8 cellular contexts compared by ENCODE assay signal in the genomic region with DNA sequence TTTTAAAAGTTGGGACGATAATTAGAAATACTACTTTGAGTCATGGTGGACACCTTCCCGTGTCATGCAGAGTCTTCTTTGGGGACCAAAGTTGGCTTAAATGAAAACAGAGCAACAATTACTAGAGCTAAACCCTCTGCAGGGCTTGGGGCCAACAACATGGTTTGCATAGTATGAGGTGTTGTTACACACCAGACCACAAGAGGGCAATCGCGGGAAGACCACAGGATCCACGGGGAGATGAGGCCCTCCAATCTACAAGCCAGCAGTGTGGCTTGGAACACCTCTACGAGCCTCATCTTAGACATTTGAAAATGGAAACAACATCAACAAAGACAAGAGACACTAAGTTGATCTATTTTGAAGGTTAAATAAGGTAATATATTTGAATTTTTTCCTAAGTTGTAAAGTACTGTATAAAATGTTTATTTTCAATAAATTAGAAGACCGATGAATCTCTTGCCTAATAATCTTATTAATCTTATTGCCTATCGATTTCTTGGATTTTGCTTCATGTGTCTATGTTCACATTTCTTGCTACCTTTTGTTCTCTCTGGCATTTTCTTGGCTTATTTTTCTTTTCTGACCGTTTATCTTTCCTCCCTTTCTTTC. TPM values are rescaled to one million over a fixed set of nuclear protein-coding genes. Genes with fewer than 3 reads are reported as not detected.
DNase-seq lines count a peak whose midpoint lies in the region; FAIRE-seq and TF ChIP-seq lines count a peak whose summit lies in the region.

No MANE protein-coding gene starts in this region.

- H3K27ac ChIP-seq in Karpas-422 (ENCODE audit: low read length) = no peak overlapping the region

- no peak overlapping the region for H3K4me3 ChIP-seq in Karpas-422 (ENCODE audit: low read length)

- no peaks in the 10 kb centered on the region for H3K27me3 ChIP-seq in Karpas-422 (ENCODE audit: low read length)

- no peaks in the 10 kb centered on the region for H3K36me3 Mint-ChIP-seq in progenitor cell of endocrine pancreas (ENCODE audit: insufficient read depth)

- no peaks in the 10 kb centered on the region for H4K20me1 ChIP-seq in Karpas-422 (ENCODE audit: insufficient read depth, low read depth, low read length)

- no peak overlapping the region for H2AFZ ChIP-seq in Karpas-422 (ENCODE audit: low read length)

- no peaks in the 10 kb centered on the region for H3K9me3 ChIP-seq in Karpas-422 (ENCODE audit: low read length)

- H3K4me1 ChIP-seq in Karpas-422 (ENCODE audit: low read length) = peaks cover 5% of the 10 kb centered on the region; the same call in 1 of the 2 replicates

- H3K79me2 ChIP-seq in Karpas-422 (ENCODE audit: low read length) = no peaks in the 10 kb centered on the region

- H3K9me2 ChIP-seq in Karpas-422 (replicated peaks; ENCODE audit: insufficient read depth, low read length) = no peaks in the 10 kb centered on the region

- peaks cover 4% of the 10 kb centered on the region for H3K27me3 Mint-ChIP-seq in progenitor cell of endocrine pancreas

- no peak overlapping the region for H3K4me3 Mint-ChIP-seq in progenitor cell of endocrine pancreas (ENCODE audit: low read depth)

- H3K4me1 Mint-ChIP-seq in progenitor cell of endocrine pancreas (ENCODE audit: low read depth) = no peaks in the 10 kb centered on the region

- H3K27ac Mint-ChIP-seq in progenitor cell of endocrine pancreas = no peak overlapping the region

- no peak overlapping the region for H3K4me2 ChIP-seq in Karpas-422 (ENCODE audit: low read depth, low read length, poor library complexity, severe bottlenecking)

- DNase-seq in DMS 273 (lab: John Stamatoyannopoulos, UW; ENCODE audit: unreplicated experiment) (peak; percentile 83), DMS 273 treated with DMSO at 0.1 percent for 48 hours (lab: John Stamatoyannopoulos, UW) (no peak), Karpas-422 (peak; percentile 89), SHP77 (lab: John Stamatoyannopoulos, UW) (peak; percentile 80 to 87), glomerular endothelial cell (ENCODE audit: extremely low read depth, low read depth, low spot score) (peak; percentile 25), progenitor cell of endocrine pancreas (ENCODE audit: low spot score, unreplicated experiment) (peak; percentile 46), urothelium cell line (ENCODE audit: low spot score) (peak; percentile 80)
- peak; percentile 78 for DNase-seq in activated effector memory CD4-positive, alpha-beta T cell treated with anti-CD3 and anti-CD28 coated beads, Interleukin-2, amount 50 U/mL, for 16 hours

- H3K36me3 ChIP-seq in Karpas-422 (ENCODE audit: insufficient read depth, low read length) = no peaks in the 10 kb centered on the region

- no peaks in the 10 kb centered on the region for H3K9me3 Mint-ChIP-seq in progenitor cell of endocrine pancreas (ENCODE audit: low read depth)

- peak; percentile 78 for FAIRE-seq in urothelium cell line (lab: Jason Lieb, UNC)

- peak; percentile 71 for TF ChIP-seq CTCF in progenitor cell of endocrine pancreas (IDR thresholded peaks at IDR 0.05; ENCODE audit: unreplicated experiment)

- H3K9ac ChIP-seq in Karpas-422 (ENCODE audit: low read length) = no peak overlapping the region

RNA-seq across cellular contexts. Expression of a gene that starts 8.2 kb away (rescaled TPM):
- total RNA-seq in Karpas-422 (2014; rRNA removed; shearing (Covaris generic); ENCODE audit: low replicate concordance) = not detected in 2 replicates
- total RNA-seq in glomerular endothelial cell = not detected in 2 replicates
- not detected in 2 replicates for total RNA-seq in progenitor cell of endocrine pancreas

RNA-seq across cellular contexts. Expression of a gene that starts 10.1 kb away (rescaled TPM):
- not detected in 2 replicates for total RNA-seq in Karpas-422 (2014; rRNA removed; shearing (Covaris generic); ENCODE audit: low replicate concordance)
- total RNA-seq in glomerular endothelial cell (not detected in 2 replicates), progenitor cell of endocrine pancreas (not detected in 2 replicates)

RNA-seq across cellular contexts. Expression of a gene that starts 27.3 kb away (rescaled TPM):
- not detected in 2 replicates for total RNA-seq in Karpas-422 (2014; rRNA removed; shearing (Covaris generic); ENCODE audit: low replicate concordance)
- total RNA-seq in glomerular endothelial cell (not detected in 2 replicates), progenitor cell of endocrine pancreas (not detected in 2 replicates)

RNA-seq across cellular contexts. Expression of a gene that starts 38.4 kb away (rescaled TPM):
- total RNA-seq in Karpas-422 (2014; rRNA removed; shearing (Covaris generic); ENCODE audit: low replicate concordance) = not detected in 2 replicates
- total RNA-seq in glomerular endothelial cell (not detected in 2 replicates), progenitor cell of endocrine pancreas (not detected in 2 replicates)

RNA-seq across cellular contexts. Expression of a gene that starts 42.6 kb away (rescaled TPM):
- total RNA-seq in Karpas-422 (2014; rRNA removed; shearing (Covaris generic); ENCODE audit: low replicate concordance) = not detected in 2 replicates
- total RNA-seq in glomerular endothelial cell (not detected in 2 replicates), progenitor cell of endocrine pancreas (not detected in 2 replicates)
